Comparison of ENCODE assay signal across 11 cellular contexts in genomic region chr10:116809528-116810500, GRCh38. TPM values are rescaled to one million over a fixed set of nuclear protein-coding genes. Genes with fewer than 3 reads are reported as not detected.
DNase-seq lines count a peak whose midpoint lies in the region; ATAC-seq and TF ChIP-seq lines count a peak whose summit lies in the region.
"Had no signal": no experiment of that assay in that cellular context is flagged by ENCODE, and none has a peak within 500 bp of the region (broad histone marks: within the 10 kb centered on the region; RNA-seq: fewer than 3 reads in every experiment).

No MANE protein-coding gene starts in this region.

- H3K4me1 Mint-ChIP-seq in MCF 10A (ENCODE audit: insufficient read depth, unreplicated experiment): no peaks in the 10 kb centered on the region

- H3K9me3 ChIP-seq in breast epithelium: no peaks in the 10 kb centered on the region
- H3K9me3 ChIP-seq in upper lobe of left lung: no peaks in the 10 kb centered on the region

- DNase-seq in MCF 10A (ENCODE audit: unreplicated experiment): peak; percentile 40
- DNase-seq in breast epithelium (ENCODE audit: low spot score in 2 of 2): no peak
- peak; percentile 29 for DNase-seq in RPMI7951 (ENCODE audit: low read depth)
- DNase-seq in glomerular visceral epithelial cell (ENCODE audit: extremely low spot score): peak; percentile 6
- peak in 1 of 2 donors; percentile 55 for DNase-seq in upper lobe of left lung
- no peak for DNase-seq in NOMO-1 (lab: John Stamatoyannopoulos, UW; ENCODE audit: unreplicated experiment in 2 of 2)
- DNase-seq: CD8-positive, alpha-beta T cell; effector memory CD8-positive, alpha-beta T cell; T1000 had no signal

- H3K36me3 ChIP-seq in breast epithelium (no peaks in the 10 kb centered on the region), upper lobe of left lung (no peaks in the 10 kb centered on the region)

- peaks cover 3% of the 10 kb centered on the region for H3K36me3 Mint-ChIP-seq in MCF 10A (ENCODE audit: insufficient read depth, unreplicated experiment)
- H3K36me3 Mint-ChIP-seq: CD8-positive, alpha-beta T cell had no signal

- H3K27me3 Mint-ChIP-seq in MCF 10A (ENCODE audit: insufficient read depth, unreplicated experiment): peaks cover 36% of the 10 kb centered on the region

- no peaks in the 10 kb centered on the region for H3K9me3 Mint-ChIP-seq in MCF 10A (ENCODE audit: unreplicated experiment)
- H3K9me3 Mint-ChIP-seq: CD8-positive, alpha-beta T cell; effector memory CD8-positive, alpha-beta T cell had no signal

- intact Hi-C loops in MCF 10A (cut with micrococcal nuclease): no loop called here
- intact Hi-C loops in breast epithelium (cut with DNase I; ENCODE audit: low total_unique reads): loop anchor here (5.0 kb wide), 1 partner anchor 638 kb away; no protein-coding TSS in a partner anchor

- no peak for TF ChIP-seq EP300 in upper lobe of left lung (IDR thresholded peaks at IDR 0.05)

- POLR2A ChIA-PET in MCF 10A (lab: Yijun Ruan, JAX): no interaction called here

- H3K4me1 ChIP-seq in breast epithelium (no peaks in the 10 kb centered on the region), upper lobe of left lung (peaks cover 0 to 3% (median 0%) of the 10 kb centered on the region in 4 donors)

- TF ChIP-seq POLR2A in breast epithelium (IDR thresholded peaks at IDR 0.05) (no peak), upper lobe of left lung (IDR thresholded peaks at IDR 0.05) (no peak)

- no peak overlapping the region for H3K27ac Mint-ChIP-seq in MCF 10A (ENCODE audit: low read depth, unreplicated experiment)
- H3K27ac Mint-ChIP-seq: CD8-positive, alpha-beta T cell; effector memory CD8-positive, alpha-beta T cell had no signal

- ATAC-seq in upper lobe of left lung (ENCODE audit: low FRiP score in 2 of 2): no peak
- no peak for ATAC-seq in HG03354 (IDR thresholded peaks at IDR 0.05; ENCODE audit: poor library complexity, severe bottlenecking, unreplicated experiment)
- ATAC-seq in HG02588 (IDR thresholded peaks at IDR 0.05; ENCODE audit: unreplicated experiment): no peak
- ATAC-seq: CD8-positive, alpha-beta T cell; effector memory CD8-positive, alpha-beta T cell had no signal

- H3K4me3 ChIP-seq in breast epithelium (peak overlapping the region in 1 of 3 donors; percentile 19), upper lobe of left lung (no peak overlapping the region)

- CTCF ChIA-PET in MCF 10A (lab: Yijun Ruan, JAX): interaction anchor here (0.5 to 1.5 kb wide), 5 partner anchors 9 to 410 kb away, joined by 3 to 9 read pairs (median 3); no protein-coding TSS in a partner anchor

- H3K27ac ChIP-seq in breast epithelium: no peak overlapping the region
- no peak overlapping the region for H3K27ac ChIP-seq in upper lobe of left lung

- WGBS in upper lobe of left lung, 2 donors: 45 to 52% methylated on average over 29 of the region's 29 CpGs

- no TSS peak for BruUV-seq in MCF 10A (replicated peaks; lab: Mats Ljungman, UMichigan)

- H3K4me3 Mint-ChIP-seq in MCF 10A (ENCODE audit: unreplicated experiment): no peak overlapping the region
- H3K4me3 Mint-ChIP-seq: CD8-positive, alpha-beta T cell; effector memory CD8-positive, alpha-beta T cell had no signal

- H3K27me3 ChIP-seq in breast epithelium (peaks cover 0 to 26% of the 10 kb centered on the region in 2 donors), upper lobe of left lung (no peaks in the 10 kb centered on the region)

- peak; percentile 31 for TF ChIP-seq CTCF in MCF 10A (IDR thresholded peaks at IDR 0.05; ENCODE audit: unreplicated experiment)
- no peak for TF ChIP-seq CTCF in breast epithelium (IDR thresholded peaks at IDR 0.05)
- TF ChIP-seq CTCF in upper lobe of left lung (IDR thresholded peaks at IDR 0.05): peak in 4 of 6 experiments; percentile 21 to 44 (median 34)

RNA-seq across cellular contexts. Expression of gene ENO4, which starts 39.5 kb away (rescaled TPM):
- total RNA-seq in MCF 10A (2022) (0.15 TPM in 1 of 2 replicates, not detected in the other), breast epithelium (1 to 10 TPM in 1 of 3 donors, under 1 TPM in 2; 0.16 to 1.9 (median 0.66) TPM), upper lobe of left lung (1 to 10 TPM in 4 of 6 donors, under 1 TPM in 2; 0.06 to 3.0 (median 1.1) TPM)
- total RNA-seq in RPMI7951 (2014; rRNA removed; shearing (Covaris generic)): not detected in 2 replicates
- total RNA-seq: CD8-positive, alpha-beta T cell had no signal

Comparison
In these comparisons a context has a peak if more than half of its experiments do, and no peak if none do; other contexts are left out.
1. DNase-seq: peak in MCF 10A (single experiment), RPMI7951 (single experiment) and glomerular visceral epithelial cell (single experiment); none in breast epithelium (0 of 2) and NOMO-1 (0 of 2).
2. CTCF ChIP-seq: peak in MCF 10A (single experiment) and upper lobe of left lung (4 of 6); none in breast epithelium (0 of 3).